Comparison of ENCODE assay signal across 1 cellular context in genomic region chr6:52541135-52541534, GRCh38.
TF ChIP-seq lines count a peak whose summit lies in the region.

No MANE protein-coding gene starts in this region.

TF ChIP-seq in IMR-90, 13 proteins besides CTCF, POLR2A, EP300 and RAD21:
- no peak for TF ChIP-seq BHLHE40 (IDR thresholded peaks at IDR 0.05; ENCODE audit: low read depth, low read length)
- no peak for TF ChIP-seq FOS (IDR thresholded peaks at IDR 0.05; ENCODE audit: low read depth, low read length)
- TF ChIP-seq CEBPB (IDR thresholded peaks at IDR 0.05; ENCODE audit: low read depth, low read length), result no peak
- no peak for TF ChIP-seq SMC3 (IDR thresholded peaks at IDR 0.05; ENCODE audit: low read depth, low read length)
- no peak for TF ChIP-seq NFE2L2 (IDR thresholded peaks at IDR 0.05; ENCODE audit: low read depth, low read length)
- TF ChIP-seq MXI1 (IDR thresholded peaks at IDR 0.05; ENCODE audit: borderline replicate concordance, low read depth, low read length), result no peak
- no peak for TF ChIP-seq USF2 (IDR thresholded peaks at IDR 0.05; ENCODE audit: low read depth, low read length)
- no peak for TF ChIP-seq ELK1 (IDR thresholded peaks at IDR 0.05; ENCODE audit: borderline replicate concordance, low read depth, low read length)
- TF ChIP-seq MAZ (IDR thresholded peaks at IDR 0.05; ENCODE audit: borderline replicate concordance, low read depth, low read length), result no peak
- TF ChIP-seq MAFK (IDR thresholded peaks at IDR 0.05; ENCODE audit: low read depth, low read length), result no peak
- TF ChIP-seq RCOR1 (IDR thresholded peaks at IDR 0.05; ENCODE audit: insufficient replicate concordance, low read length), result no peak
- no peak for TF ChIP-seq RFX5 (IDR thresholded peaks at IDR 0.05; ENCODE audit: low read depth, low read length)
